ENCODE assay signal across 25 cellular contexts in genomic region chr3:44831241-44831640, GRCh38. TPM values are rescaled to one million over a fixed set of nuclear protein-coding genes. Genes with fewer than 3 reads are reported as not detected.
"Had no signal": no experiment of that assay in that cellular context is flagged by ENCODE, and none has a peak within 500 bp of the region (broad histone marks: within the 10 kb centered on the region; RNA-seq: fewer than 3 reads in every experiment).

No MANE protein-coding gene starts in this region.

- H3K4me2 ChIP-seq: KMS-11, SK-N-SH had no signal

- H3K9me3 ChIP-seq: SK-N-SH had no signal

- H3K9me2 ChIP-seq: SK-N-SH had no signal

- FAIRE-seq: HTR-8/SVneo, RCC 7860 had no signal

- H3K27ac ChIP-seq: HL-60, KMS-11 had no signal

- DNase-seq: Kasumi-1, MM.1S, NCI-H1092 treated with DMSO at 0.1 percent for 48 hours, NCI-H1436, NCI-H187, NCI-H2029, NCI-H2081 treated with DMSO at 0.1 percent for 48 hours, NCI-H2171, NCI-H226, NCI-H446, NCI-H510A, NCI-H524 treated with DMSO at 0.1 percent for 48 hours, NCI-H69, NCI-H774, Right ventricle myocardium superior, RPMI8226, SIG-M5, SK-N-SH, SW 1271 had no signal

- H3K9ac ChIP-seq: KMS-11, SK-N-SH had no signal

RNA-seq across cellular contexts. Expression of gene TGM4, which starts 43.2 kb away (rescaled TPM):
- total RNA-seq: M059J, Right ventricle myocardium superior, SK-MEL-5 had no signal
